9 cellular contexts compared by ENCODE assay signal in genomic region chr14:22563987-22564386, GRCh38. TPM values are rescaled to one million over a fixed set of nuclear protein-coding genes. Genes with fewer than 3 reads are reported as not detected.
DNase-seq lines count a peak whose midpoint lies in the region; ATAC-seq and TF ChIP-seq lines count a peak whose summit lies in the region.
"Had no signal": no experiment of that assay in that cellular context is flagged by ENCODE, and none has a peak within 500 bp of the region (broad histone marks: within the 10 kb centered on the region; RNA-seq: fewer than 3 reads in every experiment).

No MANE protein-coding gene starts in this region.

- no peak overlapping the region for H3K4me3 ChIP-seq in mammary epithelial cell (replicated peaks in 1 of 3; ENCODE audit: insufficient read depth in 1 of 3, low read depth in 2 of 3, low read length in 3 of 3)
- no peak overlapping the region for H3K4me3 ChIP-seq in esophagus (ENCODE audit: low read depth in 1 of 2, low read length in 2 of 2)
- H3K4me3 ChIP-seq in stomach smooth muscle (ENCODE audit: low read length in 2 of 2): no peak overlapping the region

- H3K9ac ChIP-seq in mammary epithelial cell (ENCODE audit: insufficient read depth, low read length) (no peak overlapping the region), stomach smooth muscle (ENCODE audit: low read length in 2 of 2) (no peak overlapping the region)

- BruUV-seq in MCF 10A (replicated peaks; lab: Mats Ljungman, UMichigan): TSS peak; percentile 13
- BruUV-seq in mammary epithelial cell (replicated peaks; lab: Mats Ljungman, UMichigan): no TSS peak

- no peaks in the 10 kb centered on the region for H3K4me1 Mint-ChIP-seq in MCF 10A (ENCODE audit: insufficient read depth, unreplicated experiment)

- H3K27me3 Mint-ChIP-seq in MCF 10A (ENCODE audit: insufficient read depth, unreplicated experiment): no peaks in the 10 kb centered on the region

- H3K9me3 Mint-ChIP-seq in MCF 10A (ENCODE audit: unreplicated experiment): no peaks in the 10 kb centered on the region

- dilution Hi-C loops in mammary epithelial cell (cut with HindIII; ENCODE audit: low sequenced_read_pairs): loop anchor here (5.0 kb wide), 1 partner anchor 103 kb away; no protein-coding TSS in a partner anchor

- H3K27ac ChIP-seq in mammary epithelial cell (ENCODE audit: insufficient read depth, low read depth, low read length) (no peak overlapping the region), esophagus (ENCODE audit: low read depth in 2 of 2, low read length in 1 of 2) (peak overlapping the region; percentile 69 to 84), stomach smooth muscle (ENCODE audit: low read length) (peak overlapping the region; percentile 71)

- POLR2A ChIA-PET in MCF 10A (lab: Yijun Ruan, JAX): interaction anchor here (0.7 to 1.1 kb wide), 2 partner anchors 89 to 104 kb away, joined by 3 read pairs; no protein-coding TSS in a partner anchor

- peaks cover 68% of the 10 kb centered on the region for H3K36me3 Mint-ChIP-seq in MCF 10A (ENCODE audit: insufficient read depth, unreplicated experiment)

- CTCF ChIA-PET in MCF 10A (lab: Yijun Ruan, JAX): interaction anchor here (0.5 to 3.0 kb wide), 11 partner anchors 8 to 365 kb away, joined by 3 to 12 read pairs (median 4); partner anchors contain the start of gene PRMT5
- CTCF ChIA-PET in mammary epithelial cell (lab: Charles Lee; ENCODE audit: low non-redundant PET): no interaction called here

- H3K36me3 ChIP-seq in mammary epithelial cell (ENCODE audit: insufficient read depth, low read length) (peaks cover 2% of the 10 kb centered on the region), esophagus (ENCODE audit: control insufficient read depth in 2 of 2, insufficient read depth in 2 of 2, low read length in 1 of 2) (no peaks in the 10 kb centered on the region), stomach smooth muscle (ENCODE audit: control insufficient read depth in 2 of 2, insufficient read depth in 2 of 2, low read length in 2 of 2) (no peaks in the 10 kb centered on the region)

- H3K27me3 ChIP-seq in mammary epithelial cell (ENCODE audit: insufficient read depth, low read length) (no peaks in the 10 kb centered on the region), esophagus (ENCODE audit: control insufficient read depth in 1 of 2, insufficient read depth in 2 of 2, low read length in 2 of 2) (no peaks in the 10 kb centered on the region), stomach smooth muscle (ENCODE audit: control insufficient read depth in 1 of 2, insufficient read depth in 2 of 2, low read length in 2 of 2) (no peaks in the 10 kb centered on the region)

- H3K9me3 ChIP-seq in mammary epithelial cell (replicated peaks; ENCODE audit: insufficient read depth, low read length): no peaks in the 10 kb centered on the region
- no peaks in the 10 kb centered on the region for H3K9me3 ChIP-seq in esophagus (ENCODE audit: control insufficient read depth in 2 of 2, insufficient read depth in 1 of 2, low read depth in 1 of 2, low read length in 1 of 2)
- no peaks in the 10 kb centered on the region for H3K9me3 ChIP-seq in stomach smooth muscle (ENCODE audit: control insufficient read depth in 2 of 2, low read length in 2 of 2)

- in situ Hi-C loops in mammary epithelial cell (cut with MboI; ENCODE audit: low sequenced_read_pairs in 2 of 2): loop anchor here (25.0 kb wide), 3 partner anchors 177 to 298 kb away; partner anchors contain the start of genes LRP10 (in 1 of the 2), MMP14 (in 1 of the 2) and MRPL52 (in 1 of the 2)

- no peak overlapping the region for H3K27ac Mint-ChIP-seq in MCF 10A (ENCODE audit: low read depth, unreplicated experiment)

- H3K79me2 ChIP-seq in mammary epithelial cell (ENCODE audit: insufficient read depth, low read length): peaks cover 15% of the 10 kb centered on the region

- ATAC-seq in HG03280 (IDR thresholded peaks at IDR 0.05; ENCODE audit: unreplicated experiment) (peak; percentile 36), GM18519 (IDR thresholded peaks at IDR 0.05; ENCODE audit: low FRiP score, unreplicated experiment) (no peak)

- intact Hi-C loops in MCF 10A (cut with micrococcal nuclease) (no loop called here), mammary epithelial cell (cut with micrococcal nuclease) (no loop called here)

- no peak overlapping the region for H2AFZ ChIP-seq in mammary epithelial cell (ENCODE audit: low read depth, low read length)

- H4K20me1 ChIP-seq in mammary epithelial cell (ENCODE audit: insufficient read depth, low read length): no peaks in the 10 kb centered on the region

- no peak overlapping the region for H3K4me3 Mint-ChIP-seq in MCF 10A (ENCODE audit: unreplicated experiment)

- TF ChIP-seq CTCF in MCF 10A (IDR thresholded peaks at IDR 0.05; ENCODE audit: unreplicated experiment) (no peak), mammary epithelial cell (conservative IDR thresholded peaks at IDR 0.05 in 1 of 2, IDR thresholded peaks at IDR 0.05 in 1 of 2; ENCODE audit: extremely low read depth in 1 of 2, insufficient read depth in 1 of 2, low read depth in 1 of 2, low read length in 2 of 2) (no peak)

- H3K4me2 ChIP-seq in mammary epithelial cell (ENCODE audit: insufficient read depth, low read depth, low read length): no peak overlapping the region

- DNase-seq in MCF 10A (ENCODE audit: unreplicated experiment): no peak
- no peak for DNase-seq in mammary epithelial cell
- DNase-seq in GM19240 (ENCODE audit: insufficient read length, low spot score): no peak
- DNase-seq in NCI-H187 treated with DMSO at 0.1 percent for 48 hours (lab: John Stamatoyannopoulos, UW): no peak
- DNase-seq: NCI-H1930 had no signal

- WGBS in mammary epithelial cell (ENCODE audit: low coverage, missing lambda C conversion rate): 94% methylated on average over 5 of the region's 5 CpGs
- WGBS in esophagus, 2 donors: 43 to 49% methylated on average over 5 of the region's 5 CpGs

- H3K4me1 ChIP-seq in mammary epithelial cell (ENCODE audit: insufficient read depth, low read length) (peaks cover 6% of the 10 kb centered on the region), esophagus (ENCODE audit: control insufficient read depth in 2 of 2, insufficient read depth in 2 of 2, low read length in 1 of 2) (peaks cover 0 to 11% of the 10 kb centered on the region in 2 donors), stomach smooth muscle (ENCODE audit: control insufficient read depth, insufficient read depth, low read length) (peaks cover 16% of the 10 kb centered on the region)

RNA-seq across cellular contexts. Expression of gene DAD1, which starts 25.0 kb away (rescaled TPM):
- total RNA-seq in MCF 10A (2022) (166 and 210 TPM in 2 replicates), mammary epithelial cell (100 to 1,000 TPM; 154 to 169 TPM)
- polyA plus RNA-seq in mammary epithelial cell (324 TPM), esophagus (100 to 1,000 TPM in 1 of 2 donors, 10 to 100 TPM in 1; 77.9 to 243 TPM)
- polyA minus RNA-seq in mammary epithelial cell: 197 TPM

RNA-seq across cellular contexts. Expression of gene ABHD4, which starts 34.1 kb away (rescaled TPM):
- 10.3 and 16.7 TPM in 2 replicates for total RNA-seq in MCF 10A (2022)
- 10 to 100 TPM; 16.7 to 20.5 TPM for total RNA-seq in mammary epithelial cell
- polyA plus RNA-seq in mammary epithelial cell: 12.0 TPM
- 16.5 TPM for polyA minus RNA-seq in mammary epithelial cell
- polyA plus RNA-seq in esophagus: 10 to 100 TPM; 22.8 to 29.5 TPM
